Comparison of ENCODE assay signal across 30 cellular contexts in the genomic region with DNA sequence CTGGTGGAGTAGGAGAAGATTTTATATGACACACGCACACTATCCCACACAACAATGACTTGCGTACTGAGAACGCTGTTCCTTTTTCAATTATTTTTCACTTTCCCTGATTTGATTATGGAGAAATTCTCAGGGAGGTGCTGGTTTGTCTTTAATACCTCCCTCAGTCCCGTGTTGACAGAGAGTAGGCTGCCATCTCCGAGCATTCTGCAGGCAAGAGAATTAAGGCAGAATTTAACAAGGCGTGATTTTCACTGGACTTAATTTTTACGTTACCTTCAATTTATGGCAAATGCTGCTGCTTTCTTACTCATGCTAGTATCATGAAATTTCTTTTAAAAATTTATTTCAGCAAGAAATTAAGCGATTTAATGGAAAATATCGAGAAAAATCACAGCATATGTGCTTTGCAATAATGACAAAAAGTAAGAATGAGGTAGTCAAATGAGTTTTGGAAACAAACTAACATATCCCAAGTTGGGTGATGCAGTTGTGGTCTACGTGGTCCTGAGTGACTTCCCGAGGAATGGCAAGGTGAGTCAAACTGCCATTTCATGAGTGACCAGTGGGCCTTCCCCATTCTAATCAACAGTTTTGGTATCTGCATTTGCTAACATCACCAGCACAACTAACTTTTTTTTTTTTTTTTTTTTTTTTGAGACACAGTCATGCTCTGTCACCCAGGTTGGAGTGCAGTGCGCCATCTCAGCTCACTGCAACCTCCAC. TPM values are rescaled to one million over a fixed set of nuclear protein-coding genes. Genes with fewer than 3 reads are reported as not detected.
DNase-seq lines count a peak whose midpoint lies in the region; ATAC-seq, FAIRE-seq and TF ChIP-seq lines count a peak whose summit lies in the region.
"Had no signal": no experiment of that assay in that cellular context is flagged by ENCODE, and none has a peak within 500 bp of the region (broad histone marks: within the 10 kb centered on the region; RNA-seq: fewer than 3 reads in every experiment).

No MANE protein-coding gene starts in this region.

- WGBS in liver, result 68% methylated on average over 12 of the region's 12 CpGs

- no peak overlapping the region for H3K9ac ChIP-seq in liver (ENCODE audit: low read depth in 1 of 2, low read length in 2 of 2)
- H3K9ac ChIP-seq: BLaER1 treated with 17β-estradiol and CSF1 and Interleukin-3, amounts not matched to agents 10 nM and 100 nM; SK-N-SH had no signal

- no peaks in the 10 kb centered on the region for H3K36me3 Mint-ChIP-seq in activated T-helper 17 cell treated with anti-CD3 and anti-CD28 coated beads, Interleukin-2, amount 50 U/mL, for 72 hours (ENCODE audit: low read depth)
- peaks cover 11% of the 10 kb centered on the region for H3K36me3 Mint-ChIP-seq in stimulated activated memory B cell treated with anti-CD40 and anti-IgM and Interleukin-4, amounts not matched to agents 10 μg/mL and 1 μg/mL and 100 μg/mL, for 72 hours

- no peaks in the 10 kb centered on the region for H3K36me3 ChIP-seq in liver (ENCODE audit: control insufficient read depth in 4 of 4, insufficient read depth in 3 of 4, low read depth in 1 of 4, low read length in 3 of 4)
- H3K36me3 ChIP-seq: BLaER1 treated with 17β-estradiol and CSF1 and Interleukin-3, amounts not matched to agents 10 nM and 100 nM; MG63 had no signal

- peak; percentile 60 for FAIRE-seq in GM12891 (lab: Jason Lieb, UNC)
- FAIRE-seq: D721Med had no signal

- H3K27me3 ChIP-seq in liver (ENCODE audit: control insufficient read depth in 4 of 4, insufficient read depth in 4 of 4, low read length in 3 of 4), result no peaks in the 10 kb centered on the region
- H3K27me3 ChIP-seq: BLaER1 treated with 17β-estradiol and CSF1 and Interleukin-3, amounts not matched to agents 10 nM and 100 nM; MG63 had no signal

- no peak for DNase-seq in GM12891 (ENCODE audit: insufficient read length, low spot score)
- DNase-seq in DMS 273 (lab: John Stamatoyannopoulos, UW; ENCODE audit: unreplicated experiment), result no peak
- no peak for DNase-seq in SKM-1 treated with dmso at 0.1 percent for 144 hours (lab: John Stamatoyannopoulos, UW; ENCODE audit: unreplicated experiment)
- DNase-seq: CD4-positive, alpha-beta T cell; DMS53; KBM-7; MG63; NCI-H1105 treated with DMSO at 0.1 percent for 48 hours; NCI-H146; NCI-H2029; NCI-H446 treated with DMSO at 0.1 percent for 48 hours; NCI-H526; NCI-H82; NK-92 treated with Interleukin-12 subunit alpha and Interleukin-12 subunit beta, amount 100 ng/mL, for 24 hours; PC-3; SK-N-SH had no signal

- TF ChIP-seq RAD21 in liver (IDR thresholded peaks at IDR 0.05), result no peak

- H3K27me3 Mint-ChIP-seq in activated T-helper 17 cell treated with anti-CD3 and anti-CD28 coated beads, Interleukin-2, amount 50 U/mL, for 72 hours, result peaks cover 4% of the 10 kb centered on the region
- H3K27me3 Mint-ChIP-seq in stimulated activated memory B cell treated with anti-CD40 and anti-IgM and Interleukin-4, amounts not matched to agents 10 μg/mL and 1 μg/mL and 100 μg/mL, for 72 hours, result no peaks in the 10 kb centered on the region
- H3K27me3 Mint-ChIP-seq: CD4-positive, alpha-beta T cell had no signal

- H3K9me3 ChIP-seq in liver (ENCODE audit: control insufficient read depth in 4 of 4, low read length in 3 of 4), result no peaks in the 10 kb centered on the region
- H3K9me3 ChIP-seq: MG63, SK-N-SH had no signal

- no peaks in the 10 kb centered on the region for H3K4me1 Mint-ChIP-seq in activated T-helper 17 cell treated with anti-CD3 and anti-CD28 coated beads, Interleukin-2, amount 50 U/mL, for 72 hours
- H3K4me1 Mint-ChIP-seq in stimulated activated memory B cell treated with anti-CD40 and anti-IgM and Interleukin-4, amounts not matched to agents 10 μg/mL and 1 μg/mL and 100 μg/mL, for 72 hours, result peaks cover 29% of the 10 kb centered on the region

- H3K4me3 Mint-ChIP-seq in activated T-helper 17 cell treated with anti-CD3 and anti-CD28 coated beads, Interleukin-2, amount 50 U/mL, for 72 hours, result no peak overlapping the region
- H3K4me3 Mint-ChIP-seq in stimulated activated memory B cell treated with anti-CD40 and anti-IgM and Interleukin-4, amounts not matched to agents 10 μg/mL and 1 μg/mL and 100 μg/mL, for 72 hours, result no peak overlapping the region
- H3K4me3 Mint-ChIP-seq: CD4-positive, alpha-beta T cell had no signal

- H3K27ac Mint-ChIP-seq in activated T-helper 17 cell treated with anti-CD3 and anti-CD28 coated beads, Interleukin-2, amount 50 U/mL, for 72 hours, result no peak overlapping the region
- peak overlapping the region; percentile 66 for H3K27ac Mint-ChIP-seq in stimulated activated memory B cell treated with anti-CD40 and anti-IgM and Interleukin-4, amounts not matched to agents 10 μg/mL and 1 μg/mL and 100 μg/mL, for 72 hours
- H3K27ac Mint-ChIP-seq: CD4-positive, alpha-beta T cell had no signal

- peak overlapping the region; percentile 70 to 76 for H3K27ac ChIP-seq in liver (ENCODE audit: low read depth in 1 of 2, low read length in 2 of 2)
- H3K27ac ChIP-seq: BLaER1 treated with 17β-estradiol and CSF1 and Interleukin-3, amounts not matched to agents 10 nM and 100 nM had no signal

- TF ChIP-seq CTCF in liver (IDR thresholded peaks at IDR 0.05; ENCODE audit: low read depth, low read length, missing input control), result no peak

- peak; percentile 65 for ATAC-seq in activated T-helper 17 cell treated with anti-CD3 and anti-CD28 coated beads, Interleukin-2, amount 50 U/mL, for 72 hours (replicated peaks)
- no peak for ATAC-seq in stimulated activated memory B cell treated with anti-CD40 and anti-IgM and Interleukin-4, amounts not matched to agents 10 μg/mL and 1 μg/mL and 100 μg/mL, for 72 hours
- ATAC-seq in activated CD4-positive, CD25-positive, alpha-beta regulatory T cell treated with anti-CD3 and anti-CD28 coated beads, Interleukin-2, amount 50 U/mL, for 24 hours, result no peak
- ATAC-seq: HCT116, PC-3 had no signal

- no peak for TF ChIP-seq POLR2A in GM12891 (IDR thresholded peaks at IDR 0.05; ENCODE audit: low read depth, low read length)

- H3K4me1 ChIP-seq in liver (ENCODE audit: control insufficient read depth in 4 of 4, insufficient read depth in 4 of 4, low read length in 3 of 4), result peaks cover 22 to 56% (median 49%) of the 10 kb centered on the region in 4 donors

- no peak overlapping the region for H3K4me3 ChIP-seq in liver (ENCODE audit: low read depth in 1 of 3, low read length in 3 of 3)
- H3K4me3 ChIP-seq: BLaER1 treated with 17β-estradiol and CSF1 and Interleukin-3, amounts not matched to agents 10 nM and 100 nM; MG63 had no signal

- no peaks in the 10 kb centered on the region for H3K9me3 Mint-ChIP-seq in activated T-helper 17 cell treated with anti-CD3 and anti-CD28 coated beads, Interleukin-2, amount 50 U/mL, for 72 hours
- no peaks in the 10 kb centered on the region for H3K9me3 Mint-ChIP-seq in stimulated activated memory B cell treated with anti-CD40 and anti-IgM and Interleukin-4, amounts not matched to agents 10 μg/mL and 1 μg/mL and 100 μg/mL, for 72 hours
- H3K9me3 Mint-ChIP-seq: CD4-positive, alpha-beta T cell had no signal

TF ChIP-seq in GM12891, 5 proteins besides CTCF, POLR2A, EP300 and RAD21:
- no peak for TF ChIP-seq TAF1 (IDR thresholded peaks at IDR 0.05; ENCODE audit: low read depth, low read length)
- no peak for TF ChIP-seq SPI1 (IDR thresholded peaks at IDR 0.05; ENCODE audit: low read depth, low read length)
- no peak for TF ChIP-seq PAX5 (IDR thresholded peaks at IDR 0.05; ENCODE audit: insufficient read depth, low read length, severe bottlenecking)
- TF ChIP-seq POU2F2 (IDR thresholded peaks at IDR 0.05; ENCODE audit: low read depth, low read length), result no peak
- TF ChIP-seq POLR2AphosphoS5 (IDR thresholded peaks at IDR 0.05; ENCODE audit: low read depth, low read length), result no peak

TF ChIP-seq in liver, 16 proteins besides CTCF, POLR2A, EP300 and RAD21:
- no peak for TF ChIP-seq RXRA (IDR thresholded peaks at IDR 0.05)
- TF ChIP-seq, protein P1, sequence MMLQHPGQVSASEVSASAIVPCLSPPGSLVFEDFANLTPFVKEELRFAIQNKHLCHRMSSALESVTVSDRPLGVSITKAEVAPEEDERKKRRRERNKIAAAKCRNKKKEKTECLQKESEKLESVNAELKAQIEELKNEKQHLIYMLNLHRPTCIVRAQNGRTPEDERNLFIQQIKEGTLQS (IDR thresholded peaks at IDR 0.05), result peak; percentile 17
- peak; percentile 0 for TF ChIP-seq FOXA1 (IDR thresholded peaks at IDR 0.05)
- peak in 1 of 2 donors; percentile 20 for TF ChIP-seq HNF4A (conservative IDR thresholded peaks at IDR 0.05)
- peak; percentile 54 for TF ChIP-seq SP1 (IDR thresholded peaks at IDR 0.05)
- no peak for TF ChIP-seq JUND (IDR thresholded peaks at IDR 0.05)

RNA-seq across cellular contexts. Expression of a gene that starts 16.9 kb away (rescaled TPM):
- polyA plus RNA-seq in GM12891 (2012; ENCODE audit: low read depth, missing spikeins), result 6.6 TPM
- not detected for total RNA-seq in activated T-helper 17 cell treated with anti-CD3 and anti-CD28 coated beads, Interleukin-2, amount 50 U/mL, for 72 hours
- total RNA-seq in liver, result 100 to 1,000 TPM in 1 of 2 donors, 10 to 100 TPM in 1; 76.1 to 162 TPM
- 100 to 1,000 TPM in 1 of 2 donors, 10 to 100 TPM in 1; 94.5 to 201 TPM for polyA plus RNA-seq in liver
- total RNA-seq: A172, Daoy, G401, H4, HT1080, LHCN-M2 had no signal
- polyA plus RNA-seq: AG04450, SK-N-SH had no signal

RNA-seq across cellular contexts. Expression of a gene that starts 43.7 kb away (rescaled TPM):
- polyA plus RNA-seq in GM12891 (2012; ENCODE audit: low read depth, missing spikeins), result 2.8 TPM
- 1 to 10 TPM; 1.8 to 4.9 TPM for total RNA-seq in activated T-helper 17 cell treated with anti-CD3 and anti-CD28 coated beads, Interleukin-2, amount 50 U/mL, for 72 hours
- 10 to 100 TPM; 19.8 to 60.9 TPM for total RNA-seq in liver
- polyA plus RNA-seq in liver, result 10 to 100 TPM; 36.5 to 40.1 TPM

Comparison
In these comparisons a context has a peak if more than half of its experiments do, and no peak if none do; other contexts are left out.
1. RNA of a gene that starts 16.9 kb away (total RNA-seq): 76.1 to 162 TPM in liver; not detected in activated T-helper 17 cell treated with anti-CD3 and anti-CD28 coated beads, Interleukin-2, amount 50 U/mL, for 72 hours; every median in the first group is over 10 times any median in the second.